In the genomic region with DNA sequence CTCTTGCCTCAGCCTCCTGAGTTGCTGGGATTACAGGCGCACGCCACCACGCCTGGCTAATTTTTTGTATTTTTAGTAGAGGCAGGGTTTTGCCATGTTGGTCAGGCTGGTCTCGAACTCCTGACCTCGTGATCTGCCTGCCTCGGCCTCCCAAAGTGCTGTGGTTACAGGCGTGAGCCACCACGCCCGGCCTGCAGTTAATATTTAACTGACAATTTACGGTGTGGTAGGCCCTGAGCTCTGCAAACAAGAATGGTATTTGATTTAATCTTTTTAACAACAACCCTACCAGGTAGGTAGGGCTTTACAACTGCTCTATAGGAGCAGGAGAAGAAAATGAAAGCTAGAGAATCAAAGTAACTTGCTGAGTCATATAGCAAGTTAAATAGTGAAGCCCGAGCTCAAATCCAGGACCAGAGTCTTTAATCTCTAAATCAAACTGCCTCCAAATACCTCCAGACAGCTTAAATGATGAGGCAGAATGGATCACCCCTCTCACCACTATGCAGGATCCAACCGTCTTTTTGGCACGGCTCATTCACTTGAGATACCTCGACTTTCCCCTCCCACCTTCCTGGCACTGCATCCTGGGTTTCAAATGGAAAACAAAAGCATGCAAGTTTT, we compare ENCODE assay signal across 8 cellular contexts. TPM values are rescaled to one million over a fixed set of nuclear protein-coding genes. Genes with fewer than 3 reads are reported as not detected.
DNase-seq lines count a peak whose midpoint lies in the region; ATAC-seq and TF ChIP-seq lines count a peak whose summit lies in the region.

No MANE protein-coding gene starts in this region.

- H3K4me3 ChIP-seq in thyroid gland (replicated peaks in 1 of 3), result no peak overlapping the region

- no peaks in the 10 kb centered on the region for H3K4me1 ChIP-seq in thyroid gland

- no peaks in the 10 kb centered on the region for H3K9me3 Mint-ChIP-seq in activated CD4-positive, alpha-beta T cell treated with anti-CD3 and anti-CD28 coated beads, Interleukin-2, amount 10 ng/mL, durations not matched to agents 24 days and 14 days
- no peaks in the 10 kb centered on the region for H3K9me3 Mint-ChIP-seq in activated CD8-positive, alpha-beta T cell treated with anti-CD3 and anti-CD28 coated beads, Interleukin-2, amount 10 ng/mL, durations not matched to agents 7 days and 5 days (ENCODE audit: insufficient read depth)

- no peak overlapping the region for H3K27ac ChIP-seq in thyroid gland

- intact Hi-C loops in activated CD4-positive, alpha-beta T cell treated with anti-CD3 and anti-CD28 coated beads, Interleukin-2, amount 10 ng/mL, durations not matched to agents 24 days and 14 days (cut with micrococcal nuclease), result loop anchor here (1.0 to 2.0 kb wide), 2 partner anchors 8 to 40 kb away; no protein-coding TSS in a partner anchor
- intact Hi-C loops in thyroid gland (cut with DNase I), result no loop called here

- CTCF ChIA-PET in activated CD8-positive, alpha-beta T cell treated with anti-CD3 and anti-CD28 coated beads, Interleukin-2, amount 10 ng/mL, durations not matched to agents 7 days and 5 days (lab: Charles Lee), result interaction anchor here (0.8 to 3.2 kb wide), 14 partner anchors 8 to 335 kb away, joined by 3 to 9 read pairs (median 4); partner anchors contain the start of gene SPTY2D1

- no peaks in the 10 kb centered on the region for H3K9me3 ChIP-seq in thyroid gland

- WGBS in thyroid gland, 2 donors, result 88 to 91% methylated on average over 14 of the region's 14 CpGs

- peak overlapping the region; percentile 69 for H3K27ac Mint-ChIP-seq in activated CD4-positive, alpha-beta T cell treated with anti-CD3 and anti-CD28 coated beads, Interleukin-2, amount 10 ng/mL, durations not matched to agents 24 days and 14 days
- peak overlapping the region; percentile 65 for H3K27ac Mint-ChIP-seq in activated CD8-positive, alpha-beta T cell treated with anti-CD3 and anti-CD28 coated beads, Interleukin-2, amount 10 ng/mL, durations not matched to agents 7 days and 5 days

- TF ChIP-seq CTCF in thyroid gland (IDR thresholded peaks at IDR 0.05), result no peak

- TF ChIP-seq POLR2A in thyroid gland (IDR thresholded peaks at IDR 0.05), result no peak

- H3K27me3 Mint-ChIP-seq in activated CD4-positive, alpha-beta T cell treated with anti-CD3 and anti-CD28 coated beads, Interleukin-2, amount 10 ng/mL, durations not matched to agents 24 days and 14 days, result no peaks in the 10 kb centered on the region
- no peaks in the 10 kb centered on the region for H3K27me3 Mint-ChIP-seq in activated CD8-positive, alpha-beta T cell treated with anti-CD3 and anti-CD28 coated beads, Interleukin-2, amount 10 ng/mL, durations not matched to agents 7 days and 5 days (ENCODE audit: low read depth)

- H3K27me3 ChIP-seq in thyroid gland, result no peaks in the 10 kb centered on the region

- peak overlapping the region; percentile 75 for H3K4me3 Mint-ChIP-seq in activated CD4-positive, alpha-beta T cell treated with anti-CD3 and anti-CD28 coated beads, Interleukin-2, amount 10 ng/mL, durations not matched to agents 24 days and 14 days
- H3K4me3 Mint-ChIP-seq in activated CD8-positive, alpha-beta T cell treated with anti-CD3 and anti-CD28 coated beads, Interleukin-2, amount 10 ng/mL, durations not matched to agents 7 days and 5 days, result peak overlapping the region; percentile 26

- peak; percentile 77 for DNase-seq in activated CD4-positive, alpha-beta T cell treated with anti-CD3 and anti-CD28 coated beads, Interleukin-2, amount 10 ng/mL, durations not matched to agents 24 days and 14 days
- no peak for DNase-seq in activated CD4-positive, alpha-beta T cell treated with anti-CD3 and anti-CD28 coated beads for 1 hour
- DNase-seq in activated CD8-positive, alpha-beta T cell treated with anti-CD3 and anti-CD28 coated beads, Interleukin-2, amount 10 ng/mL, durations not matched to agents 7 days and 5 days, result no peak
- no peak for DNase-seq in stimulated activated naive CD8-positive, alpha-beta T cell treated with anti-CD3 and anti-CD28 coated beads, Interleukin-15, Interleukin-2, amounts not matched to agents 100 U/mL and 50 U/mL, for 24 hours
- DNase-seq in thyroid gland (no peak), nucleus accumbens (lab: John Stamatoyannopoulos, UW) (no peak), DMS79 (lab: John Stamatoyannopoulos, UW) (no peak)

- ATAC-seq in HG02943 (IDR thresholded peaks at IDR 0.05; ENCODE audit: low read depth, unreplicated experiment), result peak; percentile 71
- peak; percentile 76 for ATAC-seq in activated CD8-positive, alpha-beta T cell treated with anti-CD3 and anti-CD28 coated beads, Interleukin-2, amount 10 ng/mL, durations not matched to agents 7 days and 5 days
- peak; percentile 32 for ATAC-seq in stimulated activated naive CD8-positive, alpha-beta T cell treated with anti-CD3 and anti-CD28 coated beads, Interleukin-15, Interleukin-2, amounts not matched to agents 100 U/mL and 50 U/mL, for 24 hours

- POLR2A ChIA-PET in activated CD8-positive, alpha-beta T cell treated with anti-CD3 and anti-CD28 coated beads, Interleukin-2, amount 10 ng/mL, durations not matched to agents 7 days and 5 days (lab: Charles Lee), result interaction anchor here (1.1 to 1.3 kb wide), 2 partner anchors 53 to 54 kb away, joined by 4 to 6 read pairs; partner anchors contain the start of gene TSG101

- peaks cover 10 to 19% of the 10 kb centered on the region in 2 donors for H3K36me3 ChIP-seq in thyroid gland

- peaks cover 37% of the 10 kb centered on the region for H3K36me3 Mint-ChIP-seq in activated CD4-positive, alpha-beta T cell treated with anti-CD3 and anti-CD28 coated beads, Interleukin-2, amount 10 ng/mL, durations not matched to agents 24 days and 14 days (ENCODE audit: low read depth)
- peaks cover 17% of the 10 kb centered on the region for H3K36me3 Mint-ChIP-seq in activated CD8-positive, alpha-beta T cell treated with anti-CD3 and anti-CD28 coated beads, Interleukin-2, amount 10 ng/mL, durations not matched to agents 7 days and 5 days (ENCODE audit: low read depth)

- H3K4me1 Mint-ChIP-seq in activated CD4-positive, alpha-beta T cell treated with anti-CD3 and anti-CD28 coated beads, Interleukin-2, amount 10 ng/mL, durations not matched to agents 24 days and 14 days, result peaks cover 27% of the 10 kb centered on the region
- H3K4me1 Mint-ChIP-seq in activated CD8-positive, alpha-beta T cell treated with anti-CD3 and anti-CD28 coated beads, Interleukin-2, amount 10 ng/mL, durations not matched to agents 7 days and 5 days (ENCODE audit: low read depth), result peaks cover 20% of the 10 kb centered on the region

RNA-seq across cellular contexts. Expression of gene UEVLD, which starts 9.4 kb away (rescaled TPM):
- total RNA-seq in activated CD4-positive, alpha-beta T cell treated with anti-CD3 and anti-CD28 coated beads, Interleukin-2, amount 10 ng/mL, durations not matched to agents 24 days and 14 days, result 19.2 and 20.7 TPM in 2 replicates
- total RNA-seq in activated CD8-positive, alpha-beta T cell treated with anti-CD3 and anti-CD28 coated beads, Interleukin-2, amount 10 ng/mL, durations not matched to agents 7 days and 5 days, result 10 to 100 TPM; 13.4 to 14.4 TPM
- total RNA-seq in thyroid gland, result 10 to 100 TPM; 19.5 to 37.9 (median 35.4) TPM

RNA-seq across cellular contexts. Expression of gene MISFA, which starts 20.5 kb away (rescaled TPM):
- 3.4 and 3.5 TPM in 2 replicates for total RNA-seq in activated CD4-positive, alpha-beta T cell treated with anti-CD3 and anti-CD28 coated beads, Interleukin-2, amount 10 ng/mL, durations not matched to agents 24 days and 14 days
- 1 to 10 TPM in 1 of 2 experiments, not detected in 1; 1.4 TPM for total RNA-seq in activated CD8-positive, alpha-beta T cell treated with anti-CD3 and anti-CD28 coated beads, Interleukin-2, amount 10 ng/mL, durations not matched to agents 7 days and 5 days
- total RNA-seq in thyroid gland, result 1 to 10 TPM in 3 of 4 donors, not detected in 1; 1.3 to 5.7 (median 4.4) TPM

RNA-seq across cellular contexts. Expression of gene TSG101, which starts 52.3 kb away (rescaled TPM):
- total RNA-seq in activated CD4-positive, alpha-beta T cell treated with anti-CD3 and anti-CD28 coated beads, Interleukin-2, amount 10 ng/mL, durations not matched to agents 24 days and 14 days, result 39.6 and 43.5 TPM in 2 replicates
- 10 to 100 TPM; 33.5 to 48.7 TPM for total RNA-seq in activated CD8-positive, alpha-beta T cell treated with anti-CD3 and anti-CD28 coated beads, Interleukin-2, amount 10 ng/mL, durations not matched to agents 7 days and 5 days
- total RNA-seq in thyroid gland, result 100 to 1,000 TPM in 2 of 4 donors, 10 to 100 TPM in 2; 71.5 to 147 (median 99.3) TPM

RNA-seq across cellular contexts. Expression of gene SPTY2D1, which starts 55.1 kb away (rescaled TPM):
- total RNA-seq in activated CD4-positive, alpha-beta T cell treated with anti-CD3 and anti-CD28 coated beads, Interleukin-2, amount 10 ng/mL, durations not matched to agents 24 days and 14 days, result 22.6 and 22.8 TPM in 2 replicates
- 10 to 100 TPM; 25.7 to 26.0 TPM for total RNA-seq in activated CD8-positive, alpha-beta T cell treated with anti-CD3 and anti-CD28 coated beads, Interleukin-2, amount 10 ng/mL, durations not matched to agents 7 days and 5 days
- total RNA-seq in thyroid gland, result 10 to 100 TPM; 18.1 to 26.9 (median 24.9) TPM
